ENCODE assay signal across 27 cellular contexts in the genomic region with DNA sequence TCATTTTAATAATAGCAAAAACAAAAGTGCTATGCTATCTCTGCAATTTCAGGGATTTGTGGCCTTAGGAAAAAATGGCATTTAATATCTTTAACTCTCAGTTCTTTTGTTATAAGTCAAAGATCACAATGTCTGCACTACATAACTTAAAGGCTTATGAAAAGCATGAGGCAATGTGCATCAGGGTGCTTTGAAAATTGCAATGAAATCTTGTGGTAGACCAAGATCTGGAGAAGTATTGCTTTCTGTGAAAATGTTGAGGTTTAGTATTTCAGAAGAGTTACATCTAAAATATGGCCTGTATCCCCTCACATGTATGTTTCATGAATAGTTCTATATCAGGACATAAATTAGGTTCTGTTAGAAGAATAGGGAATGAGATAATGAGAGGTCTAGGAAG.
"Had no signal": no experiment of that assay in that cellular context is flagged by ENCODE, and none has a peak within 500 bp of the region (broad histone marks: within the 10 kb centered on the region; RNA-seq: fewer than 3 reads in every experiment).

No MANE protein-coding gene starts in this region.

- H3K36me3 ChIP-seq: colonic mucosa, esophagus muscularis mucosa, esophagus squamous epithelium, gastrocnemius medialis, gastroesophageal sphincter, heart left ventricle, heart right ventricle had no signal

- DNase-seq: colonic mucosa; cortex of kidney; dermis blood vessel endothelial cell; dorsolateral prefrontal cortex; effector CD4-positive, alpha-beta T cell; effector CD8-positive, alpha-beta T cell; effector memory CD4-positive, alpha-beta T cell; effector memory CD8-positive, alpha-beta T cell; endodermal cell; erythroblast; esophagus squamous epithelium; foreskin fibroblast; foreskin keratinocyte; foreskin melanocyte; gastrocnemius medialis; glutamatergic neuron; head of caudate nucleus; heart left ventricle; heart right ventricle had no signal

- H3K4me3 ChIP-seq: colonic mucosa, coronary artery, dorsolateral prefrontal cortex, esophagus muscularis mucosa, esophagus squamous epithelium, gastrocnemius medialis, gastroesophageal sphincter, heart left ventricle, heart right ventricle had no signal

- H3K4me1 ChIP-seq: colonic mucosa, esophagus muscularis mucosa, esophagus squamous epithelium, foreskin keratinocyte, gastrocnemius medialis, gastroesophageal sphincter, heart left ventricle, heart right ventricle had no signal

- FAIRE-seq: colon, endothelial cell of umbilical vein had no signal

- H3K27me3 Mint-ChIP-seq: dendritic cell treated with granulocyte-macrophage colony-stimulating factor and Interleukin-4, amounts not matched to agents 40 ng/mL and 50 ng/mL, for 4 days; effector memory CD8-positive, alpha-beta T cell had no signal

- ATAC-seq: effector memory CD8-positive, alpha-beta T cell; esophagus mucosa; foreskin keratinocyte; gastrocnemius medialis; gastroesophageal sphincter; heart left ventricle; heart right ventricle had no signal

- H3K27ac ChIP-seq: colonic mucosa, coronary artery, dorsolateral prefrontal cortex, epithelial cell of prostate, esophagus muscularis mucosa, esophagus squamous epithelium, foreskin keratinocyte, gastrocnemius medialis, gastroesophageal sphincter, heart left ventricle, heart right ventricle had no signal

- H3K4me3 Mint-ChIP-seq: dendritic cell treated with granulocyte-macrophage colony-stimulating factor and Interleukin-4, amounts not matched to agents 40 ng/mL and 50 ng/mL, for 4 days; effector memory CD8-positive, alpha-beta T cell; endodermal cell had no signal

- H3K9me3 ChIP-seq: colonic mucosa, esophagus muscularis mucosa, esophagus squamous epithelium, gastrocnemius medialis, gastroesophageal sphincter, heart left ventricle had no signal

- H3K4me1 Mint-ChIP-seq: endodermal cell had no signal

- H3K27me3 ChIP-seq: colonic mucosa, dorsolateral prefrontal cortex, esophagus muscularis mucosa, esophagus squamous epithelium, foreskin keratinocyte, gastrocnemius medialis, gastroesophageal sphincter, heart left ventricle, heart right ventricle had no signal

- H3K27ac Mint-ChIP-seq: dendritic cell treated with granulocyte-macrophage colony-stimulating factor and Interleukin-4, amounts not matched to agents 40 ng/mL and 50 ng/mL, for 4 days; effector memory CD8-positive, alpha-beta T cell; endodermal cell had no signal

- H3K9me3 Mint-ChIP-seq: endodermal cell had no signal
